9 cellular contexts compared by ENCODE assay signal in genomic region chr2:48249093-48249492, GRCh38.
DNase-seq lines count a peak whose midpoint lies in the region; TF ChIP-seq lines count a peak whose summit lies in the region.
"Had no signal": no experiment of that assay in that cellular context is flagged by ENCODE, and none has a peak within 500 bp of the region (broad histone marks: within the 10 kb centered on the region; RNA-seq: fewer than 3 reads in every experiment).

No MANE protein-coding gene starts in this region.

- peak; percentile 95 for DNase-seq in DMS 273 (lab: John Stamatoyannopoulos, UW; ENCODE audit: unreplicated experiment)
- peak; percentile 88 to 94 for DNase-seq in NCI-H446 (lab: John Stamatoyannopoulos, UW)
- DNase-seq in endodermal cell = no peak
- DNase-seq in NCI-H526 treated with DMSO at 0.1 percent for 48 hours (lab: John Stamatoyannopoulos, UW) = no peak
- DNase-seq in immature natural killer cell = no peak
- DNase-seq in central memory CD4-positive, alpha-beta T cell = no peak
- no peak for DNase-seq in NCI-H2107 treated with DMSO at 0.1 percent for 48 hours (lab: John Stamatoyannopoulos, UW; ENCODE audit: unreplicated experiment)
- DNase-seq: CD8-positive, alpha-beta T cell had no signal

- H3K36me3 Mint-ChIP-seq in endodermal cell (ENCODE audit: low read depth) (no peaks in the 10 kb centered on the region), nephron (ENCODE audit: low read depth) (no peaks in the 10 kb centered on the region), immature natural killer cell (no peaks in the 10 kb centered on the region)
- H3K36me3 Mint-ChIP-seq: CD8-positive, alpha-beta T cell had no signal

- H3K9ac ChIP-seq in endodermal cell (ENCODE audit: extremely low read depth, low read length, poor library complexity, severe bottlenecking) = no peak overlapping the region

- 98% methylated on average over 2 of the region's 2 CpGs; no CpG with 5 or more reads in 1 of the 2 experiments for WGBS in endodermal cell (ENCODE audit: insufficient coverage in 1 of 2, insufficient read length in 1 of 2), 2 experiments

- no peak for TF ChIP-seq CTCF in endodermal cell (conservative IDR thresholded peaks at IDR 0.05)
- no peak for TF ChIP-seq CTCF in nephron (IDR thresholded peaks at IDR 0.05; ENCODE audit: unreplicated experiment in 3 of 3)

- no peaks in the 10 kb centered on the region for H3K9me3 Mint-ChIP-seq in endodermal cell
- H3K9me3 Mint-ChIP-seq in nephron = no peaks in the 10 kb centered on the region
- H3K9me3 Mint-ChIP-seq in immature natural killer cell = no peaks in the 10 kb centered on the region
- H3K9me3 Mint-ChIP-seq: CD8-positive, alpha-beta T cell had no signal

- H3K4me1 Mint-ChIP-seq in endodermal cell (peaks cover 21% of the 10 kb centered on the region), nephron (peaks cover 16% of the 10 kb centered on the region), immature natural killer cell (no peaks in the 10 kb centered on the region)

- H3K27ac ChIP-seq in endodermal cell (ENCODE audit: low read depth, low read length) = no peak overlapping the region

- no peaks in the 10 kb centered on the region for H3K9me3 ChIP-seq in endodermal cell (ENCODE audit: control insufficient read depth, low read length)

- H3K4me3 Mint-ChIP-seq in endodermal cell (no peak overlapping the region), nephron (no peak overlapping the region), immature natural killer cell (no peak overlapping the region)
- H3K4me3 Mint-ChIP-seq: CD8-positive, alpha-beta T cell had no signal

- peak overlapping the region; percentile 86 for H3K27ac Mint-ChIP-seq in endodermal cell
- H3K27ac Mint-ChIP-seq in nephron = peak overlapping the region; percentile 14 to 85 (median 26)
- H3K27ac Mint-ChIP-seq in immature natural killer cell = no peak overlapping the region
- H3K27ac Mint-ChIP-seq: CD8-positive, alpha-beta T cell had no signal

- peaks cover 6% of the 10 kb centered on the region for H3K4me1 ChIP-seq in endodermal cell (ENCODE audit: control insufficient read depth, insufficient read depth, low read length)

- H3K27me3 Mint-ChIP-seq in endodermal cell (ENCODE audit: insufficient read depth) (peaks cover 6% of the 10 kb centered on the region), nephron (ENCODE audit: low read depth) (peaks cover 5% of the 10 kb centered on the region), immature natural killer cell (ENCODE audit: low read depth in 3 of 3) (no peaks in the 10 kb centered on the region)

- no peaks in the 10 kb centered on the region for H3K27me3 ChIP-seq in endodermal cell (ENCODE audit: control insufficient read depth, insufficient read depth, low read length, poor library complexity, severe bottlenecking)

- no peak overlapping the region for H3K4me3 ChIP-seq in endodermal cell (ENCODE audit: low read length)

- no peaks in the 10 kb centered on the region for H3K36me3 ChIP-seq in endodermal cell (ENCODE audit: control insufficient read depth, insufficient read depth, low read length)

Comparison
In these comparisons a context has a peak if more than half of its experiments do, and no peak if none do; other contexts are left out.
1. DNase-seq: peak in DMS 273 (single experiment) and NCI-H446 (2 of 2); none in endodermal cell (single experiment), NCI-H526 treated with DMSO at 0.1 percent for 48 hours (single experiment), immature natural killer cell (0 of 3), central memory CD4-positive, alpha-beta T cell (single experiment) and NCI-H2107 treated with DMSO at 0.1 percent for 48 hours (single experiment).
2. H3K27ac Mint-ChIP-seq: peak in endodermal cell (single experiment) and nephron (3 of 3); none in immature natural killer cell (0 of 6).